ENCODE assay signal across 10 cellular contexts in genomic region chr7:99929730-99930053, GRCh38. TPM values are rescaled to one million over a fixed set of nuclear protein-coding genes. Genes with fewer than 3 reads are reported as not detected.
DNase-seq lines count a peak whose midpoint lies in the region; ATAC-seq and TF ChIP-seq lines count a peak whose summit lies in the region.
"Had no signal": no experiment of that assay in that cellular context is flagged by ENCODE, and none has a peak within 500 bp of the region (broad histone marks: within the 10 kb centered on the region; RNA-seq: fewer than 3 reads in every experiment).

No MANE protein-coding gene starts in this region.

- TF ChIP-seq CTCF in C4-2B (conservative IDR thresholded peaks at IDR 0.05) (peak; percentile 46), MM.1S (IDR thresholded peaks at IDR 0.05; ENCODE audit: low read length) (no peak), chondrocyte (IDR thresholded peaks at IDR 0.05) (no peak), GM13976 (IDR thresholded peaks at IDR 0.05; ENCODE audit: borderline replicate concordance, control extremely low read depth, extremely low read depth, insufficient read depth, missing control alignments) (no peak)

- H3K27ac Mint-ChIP-seq in chondrocyte (ENCODE audit: unreplicated experiment), result no peak overlapping the region
- peak overlapping the region; percentile 38 to 93 (median 85) for H3K27ac Mint-ChIP-seq in naive thymus-derived CD4-positive, alpha-beta T cell

- H3K4me1 Mint-ChIP-seq in chondrocyte (ENCODE audit: low read depth), result peaks cover 7% of the 10 kb centered on the region
- peaks cover 17 to 38% (median 35%) of the 10 kb centered on the region in 7 donors for H3K4me1 Mint-ChIP-seq in naive thymus-derived CD4-positive, alpha-beta T cell

- H2AFZ ChIP-seq in MM.1S (ENCODE audit: low read length), result peak overlapping the region; percentile 6

- H3K36me3 ChIP-seq in MM.1S (replicated peaks; ENCODE audit: insufficient read depth, low read length), result no peaks in the 10 kb centered on the region
- no peaks in the 10 kb centered on the region for H3K36me3 ChIP-seq in naive thymus-derived CD4-positive, alpha-beta T cell (ENCODE audit: control insufficient read depth in 2 of 3, insufficient read depth in 3 of 3, low read length in 3 of 3)

- intact Hi-C loops in naive thymus-derived CD4-positive, alpha-beta T cell (cut with micrococcal nuclease), result loop anchor here (1.0 kb wide), 4 partner anchors 10 to 62 kb away; partner anchors contain the start of gene TRIM4 (in 2 of the 2)

- peaks cover 44% of the 10 kb centered on the region for H3K27me3 Mint-ChIP-seq in chondrocyte (ENCODE audit: low read depth)
- H3K27me3 Mint-ChIP-seq in naive thymus-derived CD4-positive, alpha-beta T cell, result peaks cover 0 to 42% (median 14%) of the 10 kb centered on the region in 5 donors

- peaks cover 54% of the 10 kb centered on the region for H3K27me3 ChIP-seq in MM.1S (replicated peaks; ENCODE audit: insufficient read depth, low read length)
- no peaks in the 10 kb centered on the region for H3K27me3 ChIP-seq in naive thymus-derived CD4-positive, alpha-beta T cell (ENCODE audit: control insufficient read depth in 2 of 2, insufficient read depth in 2 of 2, low read length in 2 of 2)

- peaks cover 9% of the 10 kb centered on the region; the same call in 1 of the 2 replicates for H3K4me1 ChIP-seq in MM.1S (ENCODE audit: low read length)
- H3K4me1 ChIP-seq in naive thymus-derived CD4-positive, alpha-beta T cell (ENCODE audit: control insufficient read depth in 2 of 2, insufficient read depth in 2 of 2, low read length in 2 of 2), result peaks cover 0 to 19% of the 10 kb centered on the region in 2 donors

- no peaks in the 10 kb centered on the region for H3K36me3 Mint-ChIP-seq in chondrocyte (ENCODE audit: low read depth)
- no peaks in the 10 kb centered on the region for H3K36me3 Mint-ChIP-seq in naive thymus-derived CD4-positive, alpha-beta T cell

- H3K4me3 ChIP-seq in MM.1S (ENCODE audit: low read length), result peak overlapping the region; percentile 48; the same call in 1 of the 2 replicates
- H3K4me3 ChIP-seq in naive thymus-derived CD4-positive, alpha-beta T cell (ENCODE audit: low read length), result peak overlapping the region; percentile 27

- H3K9ac ChIP-seq in MM.1S (ENCODE audit: low read length), result no peak overlapping the region

- H3K9me3 Mint-ChIP-seq in chondrocyte (ENCODE audit: low read depth), result no peaks in the 10 kb centered on the region
- H3K9me3 Mint-ChIP-seq in naive thymus-derived CD4-positive, alpha-beta T cell, result no peaks in the 10 kb centered on the region

- no peaks in the 10 kb centered on the region for H3K9me2 ChIP-seq in MM.1S (replicated peaks; ENCODE audit: insufficient read depth, low read length)

- DNase-seq in MM.1S (no peak), chondrocyte (ENCODE audit: low spot score) (no peak), GM13976 (ENCODE audit: low spot score) (no peak), DMS 273 treated with DMSO at 0.1 percent for 48 hours (lab: John Stamatoyannopoulos, UW) (no peak), GM19240 (ENCODE audit: insufficient read length, low spot score) (no peak)
- no peak for DNase-seq in naive thymus-derived CD4-positive, alpha-beta T cell

- peak overlapping the region; percentile 39 for H3K4me3 Mint-ChIP-seq in chondrocyte (ENCODE audit: unreplicated experiment)
- peak overlapping the region; percentile 80 to 87 (median 84) for H3K4me3 Mint-ChIP-seq in naive thymus-derived CD4-positive, alpha-beta T cell

- H3K79me2 ChIP-seq in MM.1S (ENCODE audit: low read length), result no peaks in the 10 kb centered on the region

- no peaks in the 10 kb centered on the region for H4K20me1 ChIP-seq in MM.1S (ENCODE audit: insufficient read depth, low read length)

- no peaks in the 10 kb centered on the region for H3K9me3 ChIP-seq in MM.1S (replicated peaks; ENCODE audit: insufficient read depth, low read length)
- H3K9me3 ChIP-seq in naive thymus-derived CD4-positive, alpha-beta T cell (ENCODE audit: control insufficient read depth in 2 of 3, low read length in 3 of 3), result no peaks in the 10 kb centered on the region

- in situ Hi-C loops in GM13976 (cut with MboI; ENCODE audit: low sequenced_read_pairs, unreplicated experiment), result no loop called here

- H3K4me2 ChIP-seq in MM.1S (ENCODE audit: low read depth, low read length), result peak overlapping the region; percentile 62; the same call in 1 of the 2 replicates

- POLR2A ChIA-PET in naive thymus-derived CD4-positive, alpha-beta T cell (lab: Charles Lee), result interaction anchor here (0.6 to 2.6 kb wide), 10 partner anchors 9 to 1761 kb away, joined by 3 to 39 read pairs (median 4); partner anchors contain the start of genes CPSF4, PTCD1 and TRIM4

- no peak for ATAC-seq in naive thymus-derived CD4-positive, alpha-beta T cell
- no peak for ATAC-seq in HG02981 (IDR thresholded peaks at IDR 0.05; ENCODE audit: unreplicated experiment)

- CTCF ChIA-PET in naive thymus-derived CD4-positive, alpha-beta T cell (lab: Charles Lee), result interaction anchor here (0.6 to 2.2 kb wide), 8 partner anchors 11 to 120 kb away, joined by 3 to 22 read pairs (median 5); partner anchors contain the start of genes TRIM4 and ZSCAN21

- H3K27ac ChIP-seq in C4-2B (no peak overlapping the region), MM.1S (ENCODE audit: low read length) (no peak overlapping the region)
- peak overlapping the region; percentile 29 for H3K27ac ChIP-seq in naive thymus-derived CD4-positive, alpha-beta T cell (ENCODE audit: low read depth, low read length)
- H3K27ac ChIP-seq: RWPE1 had no signal

- no peaks in the 10 kb centered on the region for H3F3A ChIP-seq in MM.1S (ENCODE audit: insufficient read depth, low read length)

RNA-seq across cellular contexts. Expression of gene GJC3, which starts 0.3 kb away (rescaled TPM):
- not detected in 3 replicates for total RNA-seq in chondrocyte
- 1 to 10 TPM in 1 of 5 experiments, under 1 TPM in 3, not detected in 1; 0.41 to 1.1 (median 0.58) TPM for total RNA-seq in naive thymus-derived CD4-positive, alpha-beta T cell
- polyA plus RNA-seq in naive thymus-derived CD4-positive, alpha-beta T cell, result under 1 TPM; 0.61 to 0.92 TPM
- total RNA-seq: ureter had no signal

RNA-seq across cellular contexts. Expression of gene TRIM4, which starts 10.4 kb away (rescaled TPM):
- total RNA-seq in chondrocyte, result 11.1 to 12.1 TPM (median 11.5 TPM) in 3 replicates
- 10 to 100 TPM; 30.1 to 75.0 (median 37.6) TPM for total RNA-seq in naive thymus-derived CD4-positive, alpha-beta T cell
- polyA plus RNA-seq in naive thymus-derived CD4-positive, alpha-beta T cell, result 10 to 100 TPM; 31.9 to 37.8 TPM

RNA-seq across cellular contexts. Expression of gene AZGP1, which starts 46.1 kb away (rescaled TPM):
- not detected in 3 replicates for total RNA-seq in chondrocyte
- not detected for total RNA-seq in naive thymus-derived CD4-positive, alpha-beta T cell
- polyA plus RNA-seq in naive thymus-derived CD4-positive, alpha-beta T cell, result not detected

RNA-seq across cellular contexts. Expression of gene OR2AE1, which starts 52.9 kb away (rescaled TPM):
- total RNA-seq in chondrocyte, result 0.39 TPM in 1 of 3 replicates, not detected in the others
- total RNA-seq in naive thymus-derived CD4-positive, alpha-beta T cell, result under 1 TPM in 4 of 5 experiments, not detected in 1; 0.41 to 0.70 (median 0.52) TPM
- polyA plus RNA-seq in naive thymus-derived CD4-positive, alpha-beta T cell, result not detected
- total RNA-seq: ureter had no signal
